Comparison of ENCODE assay signal across 20 cellular contexts in genomic region chr14:52000019-52000582, GRCh38. TPM values are rescaled to one million over a fixed set of nuclear protein-coding genes. Genes with fewer than 3 reads are reported as not detected.
DNase-seq lines count a peak whose midpoint lies in the region; ATAC-seq and TF ChIP-seq lines count a peak whose summit lies in the region.
"Had no signal": no experiment of that assay in that cellular context is flagged by ENCODE, and none has a peak within 500 bp of the region (broad histone marks: within the 10 kb centered on the region; RNA-seq: fewer than 3 reads in every experiment).

No MANE protein-coding gene starts in this region.

- H3K4me3 Mint-ChIP-seq in T-helper 17 cell: no peak overlapping the region
- H3K4me3 Mint-ChIP-seq: CD8-positive, alpha-beta memory T cell; GM23338 had no signal

- 27% methylated on average over 3 of the region's 3 CpGs for WGBS in SK-N-SH (ENCODE audit: low lambda C conversion rate)
- 49% methylated on average over 3 of the region's 3 CpGs for WGBS in smooth muscle cell (ENCODE audit: low lambda C conversion rate)

- H3K27ac Mint-ChIP-seq in T-helper 17 cell: no peak overlapping the region
- H3K27ac Mint-ChIP-seq: CD8-positive, alpha-beta memory T cell; GM23338 had no signal

- H3K79me2 ChIP-seq in SK-N-SH (ENCODE audit: insufficient read depth) (peaks cover 54% of the 10 kb centered on the region), smooth muscle cell (ENCODE audit: low read depth) (peaks cover 36% of the 10 kb centered on the region)

- no peak overlapping the region for H3K4me3 ChIP-seq in SK-N-SH (ENCODE audit: low read depth in 2 of 2, low read length in 1 of 2)
- no peak overlapping the region for H3K4me3 ChIP-seq in smooth muscle cell
- H3K4me3 ChIP-seq: BLaER1, GM23338, SJCRH30 had no signal

- peaks cover 76 to 97% of the 10 kb centered on the region in 2 experiments for H3K36me3 ChIP-seq in SK-N-SH (replicated peaks in 1 of 2; ENCODE audit: control insufficient read depth in 1 of 2, insufficient read depth in 2 of 2, low read length in 1 of 2)
- peaks cover 24% of the 10 kb centered on the region for H3K36me3 ChIP-seq in smooth muscle cell (ENCODE audit: low read depth)

- H3K27me3 ChIP-seq in SK-N-SH (ENCODE audit: insufficient read depth) (no peaks in the 10 kb centered on the region), smooth muscle cell (ENCODE audit: low read depth) (no peaks in the 10 kb centered on the region)
- H3K27me3 ChIP-seq: BLaER1, SJCRH30 had no signal

- H4K20me1 ChIP-seq in SK-N-SH (ENCODE audit: insufficient read depth) (no peaks in the 10 kb centered on the region), smooth muscle cell (ENCODE audit: low read depth) (peaks cover 17% of the 10 kb centered on the region)

- H3K4me1 Mint-ChIP-seq in T-helper 17 cell: no peaks in the 10 kb centered on the region
- H3K4me1 Mint-ChIP-seq: GM23338 had no signal

- H3K9me3 ChIP-seq in SK-N-SH: no peaks in the 10 kb centered on the region
- no peaks in the 10 kb centered on the region for H3K9me3 ChIP-seq in smooth muscle cell (replicated peaks; ENCODE audit: low read depth)
- H3K9me3 ChIP-seq in T-helper 17 cell (ENCODE audit: control insufficient read depth, low read length, poor library complexity, severe bottlenecking): no peaks in the 10 kb centered on the region
- H3K9me3 ChIP-seq: BLaER1, SJCRH30 had no signal

- ATAC-seq in GM21360 (IDR thresholded peaks at IDR 0.05; ENCODE audit: unreplicated experiment) (no peak), T-helper 17 cell (no peak)
- ATAC-seq: GM23338 had no signal

- TF ChIP-seq EP300 in SK-N-SH (IDR thresholded peaks at IDR 0.05; ENCODE audit: borderline replicate concordance in 1 of 2, low read depth in 1 of 2, low read length in 1 of 2): peak in 1 of 2 experiments; percentile 13; a peak in 1 of 4 replicates

- H3K27ac ChIP-seq in SK-N-SH (ENCODE audit: low read depth in 2 of 2, low read length in 1 of 2) (peak overlapping the region in 1 of 2 experiments; percentile 90; a peak in 2 of 4 replicates), smooth muscle cell (ENCODE audit: low read depth) (peak overlapping the region; percentile 76)
- H3K27ac ChIP-seq: BLaER1, HL-60, SJCRH30 had no signal

- peak overlapping the region; percentile 48; the same call in 1 of the 2 replicates for H3K9ac ChIP-seq in SK-N-SH
- no peak overlapping the region for H3K9ac ChIP-seq in smooth muscle cell (ENCODE audit: low read depth)
- H3K9ac ChIP-seq: BLaER1 had no signal

- H3K4me2 ChIP-seq in SK-N-SH (peak overlapping the region; percentile 17; the same call in 1 of the 2 replicates), smooth muscle cell (no peak overlapping the region)
- H3K4me2 ChIP-seq: BLaER1, GM23338 had no signal

- H2AFZ ChIP-seq in SK-N-SH (ENCODE audit: low read depth) (no peak overlapping the region), smooth muscle cell (ENCODE audit: low read depth) (no peak overlapping the region)
- H2AFZ ChIP-seq: GM23338 had no signal

- no peak for TF ChIP-seq CTCF in SK-N-SH (IDR thresholded peaks at IDR 0.05)
- TF ChIP-seq CTCF in smooth muscle cell (IDR thresholded peaks at IDR 0.05; ENCODE audit: borderline replicate concordance, insufficient read depth, poor library complexity, severe bottlenecking): no peak

- peaks cover 5% of the 10 kb centered on the region for H3K36me3 Mint-ChIP-seq in T-helper 17 cell (ENCODE audit: low read depth)

- CTCF ChIA-PET in SK-N-SH (lab: Yijun Ruan, JAX): interaction anchor here (1.4 kb wide), 1 partner anchor 16 kb away, joined by 3 read pairs; no protein-coding TSS in a partner anchor

- no peaks in the 10 kb centered on the region for H3K27me3 Mint-ChIP-seq in T-helper 17 cell
- H3K27me3 Mint-ChIP-seq: CD8-positive, alpha-beta memory T cell had no signal

- POLR2A ChIA-PET in SK-N-SH (lab: Yijun Ruan, JAX): no interaction called here

- TF ChIP-seq RAD21 in SK-N-SH (IDR thresholded peaks at IDR 0.05; ENCODE audit: low read length): no peak

- no peaks in the 10 kb centered on the region for H3K9me2 ChIP-seq in SK-N-SH

- H3F3A ChIP-seq in SK-N-SH (replicated peaks; ENCODE audit: insufficient read depth) (peaks cover 35% of the 10 kb centered on the region), smooth muscle cell (ENCODE audit: low read depth) (peaks cover 14% of the 10 kb centered on the region)

- H3K4me1 ChIP-seq in SK-N-SH (ENCODE audit: control insufficient read depth in 1 of 2, insufficient read depth in 2 of 2, low read depth in 1 of 2, low read length in 1 of 2) (peaks cover 0 to 17% of the 10 kb centered on the region in 2 experiments; a peak in 2 of 4 replicates), smooth muscle cell (ENCODE audit: low read depth) (no peaks in the 10 kb centered on the region)
- H3K4me1 ChIP-seq: SJCRH30 had no signal

- peak; percentile 53 for DNase-seq in ELR (ENCODE audit: low read depth)
- no peak for DNase-seq in SK-N-SH
- peak; percentile 32 for DNase-seq in fibroblast of peridontal ligament (ENCODE audit: extremely low read depth)
- no peak for DNase-seq in smooth muscle cell (lab: John Stamatoyannopoulos, UW; ENCODE audit: unreplicated experiment)
- DNase-seq in stimulated activated CD4-positive, alpha-beta T cell treated with anti-CD3 and anti-CD28 coated beads, Interleukin-15, amount 100 ng/mL, for 24 hours: no peak
- no peak for DNase-seq in T-helper 17 cell
- DNase-seq: CD8-positive, alpha-beta memory T cell; KBM-7; NCI-H1048; NCI-H146; NCI-H2081 treated with DMSO at 0.1 percent for 48 hours; NCI-H526 treated with DMSO at 0.1 percent for 48 hours; NK-92 treated with Interleukin-12 subunit alpha and Interleukin-12 subunit beta, amount 100 ng/mL, for 24 hours; OCI-M1; RPMI8226; SJCRH30 had no signal

TF ChIP-seq in SK-N-SH, 30 proteins besides CTCF, POLR2A, EP300 and RAD21:
- TF ChIP-seq SMC3 (IDR thresholded peaks at IDR 0.05; ENCODE audit: low read depth, low read length) (no peak), GABPA (IDR thresholded peaks at IDR 0.05; ENCODE audit: low read depth) (no peak), CHD2 (IDR thresholded peaks at IDR 0.05; ENCODE audit: low read length, partially characterized antibody) (no peak), ELF1 (IDR thresholded peaks at IDR 0.05) (no peak), RXRA (IDR thresholded peaks at IDR 0.05; ENCODE audit: borderline replicate concordance, low read depth) (no peak), RFX5 (IDR thresholded peaks at IDR 0.05; ENCODE audit: low read length) (no peak), NFIC (IDR thresholded peaks at IDR 0.05; ENCODE audit: borderline replicate concordance) (peak; percentile 16; the same call in 1 of the 2 replicates), JUND (IDR thresholded peaks at IDR 0.05) (no peak), YY1 (IDR thresholded peaks at IDR 0.05; ENCODE audit: low read depth) (no peak), EZH2phosphoT487 (IDR thresholded peaks at IDR 0.05; ENCODE audit: borderline replicate concordance, low read depth) (no peak), FOSL2 (IDR thresholded peaks at IDR 0.05; ENCODE audit: borderline replicate concordance, low read depth) (peak; percentile 65), NRF1 (IDR thresholded peaks at IDR 0.05; ENCODE audit: low read depth, low read length) (no peak), MXI1 (IDR thresholded peaks at IDR 0.05; ENCODE audit: low read depth, low read length) (no peak), TCF12 (IDR thresholded peaks at IDR 0.05) (0 out of 2 replicates have a peak, but pooled peaks have one; percentile 8)
- TF ChIP-seq, protein P1, sequence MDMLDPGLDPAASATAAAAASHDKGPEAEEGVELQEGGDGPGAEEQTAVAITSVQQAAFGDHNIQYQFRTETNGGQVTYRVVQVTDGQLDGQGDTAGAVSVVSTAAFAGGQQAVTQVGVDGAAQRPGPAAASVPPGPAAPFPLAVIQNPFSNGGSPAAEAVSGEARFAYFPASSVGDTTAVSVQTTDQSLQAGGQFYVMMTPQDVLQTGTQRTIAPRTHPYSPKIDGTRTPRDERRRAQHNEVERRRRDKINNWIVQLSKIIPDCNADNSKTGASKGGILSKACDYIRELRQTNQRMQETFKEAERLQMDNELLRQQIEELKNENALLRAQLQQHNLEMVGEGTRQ (IDR thresholded peaks at IDR 0.05; ENCODE audit: borderline replicate concordance, low read depth, low read length): no peak
- TF ChIP-seq, protein P2, sequence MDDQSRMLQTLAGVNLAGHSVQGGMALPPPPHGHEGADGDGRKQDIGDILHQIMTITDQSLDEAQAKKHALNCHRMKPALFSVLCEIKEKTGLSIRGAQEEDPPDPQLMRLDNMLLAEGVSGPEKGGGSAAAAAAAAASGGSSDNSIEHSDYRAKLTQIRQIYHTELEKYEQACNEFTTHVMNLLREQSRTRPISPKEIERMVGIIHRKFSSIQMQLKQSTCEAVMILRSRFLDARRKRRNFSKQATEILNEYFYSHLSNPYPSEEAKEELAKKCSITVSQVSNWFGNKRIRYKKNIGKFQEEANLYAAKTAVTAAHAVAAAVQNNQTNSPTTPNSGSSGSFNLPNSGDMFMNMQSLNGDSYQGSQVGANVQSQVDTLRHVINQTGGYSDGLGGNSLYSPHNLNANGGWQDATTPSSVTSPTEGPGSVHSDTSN (IDR thresholded peaks at IDR 0.05): peak; percentile 28
TF ChIP-seq in SK-N-SH: peak in this region for 4.

RNA-seq across cellular contexts. Expression of gene RTRAF, which starts 10.8 kb away (rescaled TPM):
- 42.5 and 43.6 TPM in 2 replicates for polyA plus RNA-seq in SK-N-SH (2012; rRNA removed)
- 68.2 and 96.1 TPM in 2 replicates for polyA plus RNA-seq in SK-N-SH (2012; cell fraction: cytosol; rRNA removed)
- 12.3 and 26.7 TPM in 2 replicates for polyA plus RNA-seq in SK-N-SH (2012; cell fraction: nucleus; rRNA removed)
- 143 and 163 TPM in 2 replicates for total RNA-seq in smooth muscle cell
- 218 and 221 TPM in 2 replicates for polyA plus RNA-seq in smooth muscle cell
- total RNA-seq in T-helper 17 cell: 100 to 1,000 TPM; 123 to 135 TPM

Comparison
In these comparisons a context has a peak if more than half of its experiments do, and no peak if none do; other contexts are left out.
1. DNase-seq: peak in ELR (single experiment) and fibroblast of peridontal ligament (single experiment); none in SK-N-SH (single experiment), smooth muscle cell (single experiment), stimulated activated CD4-positive, alpha-beta T cell treated with anti-CD3 and anti-CD28 coated beads, Interleukin-15, amount 100 ng/mL, for 24 hours (single experiment) and T-helper 17 cell (0 of 3).